In genomic region chrX:100768679-100769338, GRCh38 we compare ENCODE assay signal across 8 cellular contexts. TPM values are rescaled to one million over a fixed set of nuclear protein-coding genes. Genes with fewer than 3 reads are reported as not detected.
DNase-seq lines count a peak whose midpoint lies in the region; ATAC-seq and TF ChIP-seq lines count a peak whose summit lies in the region.

No MANE protein-coding gene starts in this region.

- TF ChIP-seq CTCF in RWPE1 (conservative IDR thresholded peaks at IDR 0.05; ENCODE audit: low read depth) (peak; percentile 92), parathyroid adenoma (IDR thresholded peaks at IDR 0.05) (peak; percentile 79), upper lobe of left lung (IDR thresholded peaks at IDR 0.05) (peak; percentile 95 to 99 (median 96))

- no peak for TF ChIP-seq POLR2A in upper lobe of left lung (IDR thresholded peaks at IDR 0.05)

- no peaks in the 10 kb centered on the region for H3K9me3 Mint-ChIP-seq in activated T-helper 2 cell treated with anti-CD3 and anti-CD28 coated beads, Interferon-gamma antibody, Interleukin-2, Interleukin-4, amounts not matched to agents 10 μg/mL and 5 μg/mL and 100 μg/mL, durations not matched to agents 14 hours and 24 hours and 36 hours

- CTCF ChIA-PET in RWPE1 (lab: Yijun Ruan, JAX): interaction anchor here (0.5 to 2.5 kb wide), 29 partner anchors 11 to 294 kb away, joined by 3 to 24 read pairs (median 3); partner anchors contain the start of gene SYTL4

- WGBS in upper lobe of left lung, 2 donors: 23 to 35% methylated on average over 6 to 7 of the region's 7 CpGs

- no peak overlapping the region for H3K4me2 ChIP-seq in parathyroid adenoma (ENCODE audit: low read length)

- H3K4me3 ChIP-seq in parathyroid adenoma (ENCODE audit: low read depth, low read length) (no peak overlapping the region), upper lobe of left lung (no peak overlapping the region)

- H3K4me1 Mint-ChIP-seq in activated T-helper 2 cell treated with anti-CD3 and anti-CD28 coated beads, Interferon-gamma antibody, Interleukin-2, Interleukin-4, amounts not matched to agents 10 μg/mL and 5 μg/mL and 100 μg/mL, durations not matched to agents 14 hours and 24 hours and 36 hours (ENCODE audit: low read depth): no peaks in the 10 kb centered on the region

- POLR2A ChIA-PET in RWPE1 (lab: Yijun Ruan, JAX; ENCODE audit: low non-redundant PET): no interaction called here

- H3K36me3 ChIP-seq in parathyroid adenoma (ENCODE audit: control insufficient read depth, insufficient read depth, low read length) (no peaks in the 10 kb centered on the region), upper lobe of left lung (no peaks in the 10 kb centered on the region)

- H3K79me2 ChIP-seq in parathyroid adenoma: no peaks in the 10 kb centered on the region

- H3K27ac ChIP-seq in RWPE1: no peak overlapping the region
- no peak overlapping the region for H3K27ac ChIP-seq in parathyroid adenoma
- H3K27ac ChIP-seq in upper lobe of left lung: no peak overlapping the region

- TF ChIP-seq EP300 in upper lobe of left lung (IDR thresholded peaks at IDR 0.05): no peak

- ATAC-seq in upper lobe of left lung (ENCODE audit: low FRiP score in 2 of 2): peak; percentile 95 to 96

- H3K9me3 ChIP-seq in parathyroid adenoma (ENCODE audit: control insufficient read depth, low read length): no peaks in the 10 kb centered on the region
- no peaks in the 10 kb centered on the region for H3K9me3 ChIP-seq in upper lobe of left lung

- DNase-seq in SKM-1 treated with dmso at 0.1 percent for 144 hours (lab: John Stamatoyannopoulos, UW; ENCODE audit: unreplicated experiment): peak; percentile 35
- no peak for DNase-seq in SKM-1 (lab: John Stamatoyannopoulos, UW; ENCODE audit: unreplicated experiment)
- peak; percentile 56 for DNase-seq in LHCN-M2 (ENCODE audit: low read depth)
- peak; percentile 42 for DNase-seq in RWPE1 (ENCODE audit: low spot score)
- DNase-seq in activated T-helper 2 cell treated with anti-CD3 and anti-CD28 coated beads, Interferon-gamma antibody, Interleukin-2, Interleukin-4, amounts not matched to agents 10 μg/mL and 5 μg/mL and 100 μg/mL, durations not matched to agents 14 hours and 24 hours and 36 hours (ENCODE audit: low spot score): peak; percentile 63
- peak; percentile 32 for DNase-seq in foreskin melanocyte
- DNase-seq in upper lobe of left lung: peak in 1 of 2 donors; percentile 89

- H3K4me3 Mint-ChIP-seq in activated T-helper 2 cell treated with anti-CD3 and anti-CD28 coated beads, Interferon-gamma antibody, Interleukin-2, Interleukin-4, amounts not matched to agents 10 μg/mL and 5 μg/mL and 100 μg/mL, durations not matched to agents 14 hours and 24 hours and 36 hours (ENCODE audit: low read depth): no peak overlapping the region

- H3K4me1 ChIP-seq in parathyroid adenoma (no peaks in the 10 kb centered on the region), upper lobe of left lung (no peaks in the 10 kb centered on the region)

- H3K27ac Mint-ChIP-seq in activated T-helper 2 cell treated with anti-CD3 and anti-CD28 coated beads, Interferon-gamma antibody, Interleukin-2, Interleukin-4, amounts not matched to agents 10 μg/mL and 5 μg/mL and 100 μg/mL, durations not matched to agents 14 hours and 24 hours and 36 hours: no peak overlapping the region

- intact Hi-C loops in activated T-helper 2 cell treated with anti-CD3 and anti-CD28 coated beads, Interferon-gamma antibody, Interleukin-2, Interleukin-4, amounts not matched to agents 10 μg/mL and 5 μg/mL and 100 μg/mL, durations not matched to agents 14 hours and 24 hours and 36 hours (cut with micrococcal nuclease): loop anchor here (1.0 to 2.0 kb wide), 2 partner anchors 84 to 256 kb away; no protein-coding TSS in a partner anchor

- no peaks in the 10 kb centered on the region for H3K36me3 Mint-ChIP-seq in activated T-helper 2 cell treated with anti-CD3 and anti-CD28 coated beads, Interferon-gamma antibody, Interleukin-2, Interleukin-4, amounts not matched to agents 10 μg/mL and 5 μg/mL and 100 μg/mL, durations not matched to agents 14 hours and 24 hours and 36 hours (ENCODE audit: low read depth)

- H3K27me3 ChIP-seq in parathyroid adenoma (ENCODE audit: control insufficient read depth, insufficient read depth, low read length): no peaks in the 10 kb centered on the region
- H3K27me3 ChIP-seq in upper lobe of left lung: no peaks in the 10 kb centered on the region

- peaks cover 20% of the 10 kb centered on the region for H3K27me3 Mint-ChIP-seq in activated T-helper 2 cell treated with anti-CD3 and anti-CD28 coated beads, Interferon-gamma antibody, Interleukin-2, Interleukin-4, amounts not matched to agents 10 μg/mL and 5 μg/mL and 100 μg/mL, durations not matched to agents 14 hours and 24 hours and 36 hours (ENCODE audit: low read depth)

- no peak overlapping the region for H2AFZ ChIP-seq in parathyroid adenoma

- H3K9ac ChIP-seq in parathyroid adenoma: no peak overlapping the region

RNA-seq across cellular contexts. Expression of gene SYTL4, which starts 36.9 kb away (rescaled TPM):
- total RNA-seq in LHCN-M2 (2014; rRNA removed): 2.7 and 3.2 TPM in 2 replicates
- 2.6 TPM for polyA plus RNA-seq in LHCN-M2 (2012)
- total RNA-seq in activated T-helper 2 cell treated with anti-CD3 and anti-CD28 coated beads, Interferon-gamma antibody, Interleukin-2, Interleukin-4, amounts not matched to agents 10 μg/mL and 5 μg/mL and 100 μg/mL, durations not matched to agents 14 hours and 24 hours and 36 hours: not detected in 2 replicates
- 10 to 100 TPM in 5 of 6 donors, 1 to 10 TPM in 1; 7.4 to 26.2 (median 15.9) TPM for total RNA-seq in upper lobe of left lung

RNA-seq across cellular contexts. Expression of gene CSTF2, which starts 51.4 kb away (rescaled TPM):
- total RNA-seq in LHCN-M2 (2014; rRNA removed) (29.4 and 32.3 TPM in 2 replicates), upper lobe of left lung (10 to 100 TPM; 11.2 to 17.0 (median 14.2) TPM)
- polyA plus RNA-seq in LHCN-M2 (2012): 15.4 TPM
- 51.1 and 52.7 TPM in 2 replicates for total RNA-seq in activated T-helper 2 cell treated with anti-CD3 and anti-CD28 coated beads, Interferon-gamma antibody, Interleukin-2, Interleukin-4, amounts not matched to agents 10 μg/mL and 5 μg/mL and 100 μg/mL, durations not matched to agents 14 hours and 24 hours and 36 hours
